In the genomic region with DNA sequence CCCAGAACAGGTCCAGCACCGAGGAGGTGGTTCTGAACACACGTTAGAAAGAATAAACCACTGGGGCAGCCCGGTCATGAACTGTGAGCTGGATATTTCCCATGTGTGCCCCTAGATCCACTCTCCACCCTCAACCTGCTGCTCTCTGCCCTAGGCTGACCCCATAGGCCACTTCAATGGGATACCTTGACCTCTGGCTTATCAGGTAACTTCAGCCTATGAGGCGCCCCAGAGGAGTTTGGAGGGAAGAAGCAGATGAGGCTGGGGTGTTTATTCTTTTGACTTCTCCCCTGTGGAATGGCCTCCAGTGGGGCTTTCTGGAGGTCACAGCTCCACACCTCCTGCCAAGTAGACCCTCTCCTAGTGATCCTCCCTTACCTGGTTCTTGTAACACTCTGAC, we compare ENCODE assay signal across 2 cellular contexts.
TF ChIP-seq lines count a peak whose summit lies in the region.

No MANE protein-coding gene starts in this region.

TF ChIP-seq in HepG2, 621 proteins besides CTCF, POLR2A, EP300 and RAD21:
- TF ChIP-seq NR2F2 (IDR thresholded peaks at IDR 0.05; ENCODE audit: borderline replicate concordance, low read depth) = 0 out of 2 replicates have a peak, but pooled peaks have one; percentile 27
- no peak for TF ChIP-seq ZNF780A (CRISPR knock-in tag; IDR thresholded peaks at IDR 0.05)
- TF ChIP-seq, protein P1, sequence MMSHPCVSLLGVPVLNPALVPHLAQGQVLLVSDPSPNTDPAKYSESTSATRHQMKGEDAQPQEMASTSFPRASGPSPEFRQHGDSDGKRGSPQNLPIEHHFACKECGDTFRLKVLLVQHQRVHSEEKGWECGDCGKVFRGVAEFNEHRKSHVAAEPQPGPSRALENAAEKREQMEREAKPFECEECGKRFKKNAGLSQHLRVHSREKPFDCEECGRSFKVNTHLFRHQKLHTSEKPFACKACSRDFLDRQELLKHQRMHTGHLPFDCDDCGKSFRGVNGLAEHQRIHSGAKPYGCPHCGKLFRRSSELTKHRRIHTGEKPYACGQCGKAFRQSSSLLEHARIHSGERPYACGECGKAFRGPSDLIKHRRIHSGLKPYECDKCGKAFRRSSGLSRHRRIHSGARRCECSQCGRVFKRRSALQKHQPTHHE (CRISPR knock-in tag; IDR thresholded peaks at IDR 0.05; ENCODE audit: borderline replicate concordance) = no peak
- TF ChIP-seq ZNF567 (CRISPR knock-in tag; IDR thresholded peaks at IDR 0.05; ENCODE audit: borderline replicate concordance) = no peak
- TF ChIP-seq NR2F6 (IDR thresholded peaks at IDR 0.05) = peak; percentile 35; the same call in 1 of the 2 replicates
- no peak for TF ChIP-seq NR2F6 (CRISPR knock-in tag; IDR thresholded peaks at IDR 0.05)

TF ChIP-seq in K562, 482 proteins besides CTCF, POLR2A, EP300 and RAD21:
- TF ChIP-seq ATF1 (CRISPR knock-in tag; IDR thresholded peaks at IDR 0.05) = no peak
- no peak for TF ChIP-seq ATF1 (tag; IDR thresholded peaks at IDR 0.05)
- TF ChIP-seq NR4A1 (CRISPR knock-in tag; IDR thresholded peaks at IDR 0.05) = no peak
- no peak for TF ChIP-seq NR4A1 (tag; IDR thresholded peaks at IDR 0.05)
- TF ChIP-seq CBFA2T2 (conservative IDR thresholded peaks at IDR 0.05) = 0 out of 2 replicates have a peak, but pooled peaks have one; percentile 19
- peak; percentile 56 for TF ChIP-seq CBFA2T3 (IDR thresholded peaks at IDR 0.05)
- peak; percentile 79; the same call in 1 of the 2 replicates for TF ChIP-seq TCF7 (IDR thresholded peaks at IDR 0.05; ENCODE audit: borderline replicate concordance)
- no peak for TF ChIP-seq CREBBP (IDR thresholded peaks at IDR 0.05; ENCODE audit: low read depth, low read length)
- no peak for TF ChIP-seq PPARD (CRISPR knock-in tag; IDR thresholded peaks at IDR 0.05)
- TF ChIP-seq TCF3 (CRISPR knock-in tag; IDR thresholded peaks at IDR 0.05) = peak; percentile 25; the same call in 1 of the 2 replicates
- no peak for TF ChIP-seq HMG20A (CRISPR knock-in tag; conservative IDR thresholded peaks at IDR 0.05)
- no peak for TF ChIP-seq CC2D1A (IDR thresholded peaks at IDR 0.05)
- TF ChIP-seq ARID2 (IDR thresholded peaks at IDR 0.05) = no peak
TF ChIP-seq in K562: peak in this region for 4.
